ENCODE assay signal across 15 cellular contexts in genomic region chr7:38880454-38880853, GRCh38.
"Had no signal": no experiment of that assay in that cellular context is flagged by ENCODE, and none has a peak within 500 bp of the region (broad histone marks: within the 10 kb centered on the region; RNA-seq: fewer than 3 reads in every experiment).

No MANE protein-coding gene starts in this region.

- H3K27ac Mint-ChIP-seq: activated CD8-positive, alpha-beta memory T cell treated with anti-CD3 and anti-CD28 coated beads, Interleukin-2, amount 10 ng/mL, durations not matched to agents 7 days and 5 days; activated naive CD8-positive, alpha-beta T cell; T-helper 17 cell had no signal

- H3K27ac ChIP-seq: esophagus squamous epithelium, foreskin keratinocyte, heart right ventricle, left ventricle myocardium inferior, psoas muscle had no signal

- ATAC-seq: activated CD4-positive, CD25-positive, alpha-beta regulatory T cell treated with anti-CD3 and anti-CD28 coated beads, Interleukin-2, amount 50 U/mL, for 24 hours; activated CD8-positive, alpha-beta memory T cell treated with anti-CD3 and anti-CD28 coated beads, Interleukin-2, amount 10 ng/mL, durations not matched to agents 7 days and 5 days; activated T-cell treated with anti-CD3 and anti-CD28 coated beads, Interleukin-2, amount 50 U/mL, for 4 hours; foreskin keratinocyte; heart right ventricle; psoas muscle; sciatic nerve; stimulated activated naive CD8-positive, alpha-beta T cell treated with anti-CD3 and anti-CD28 coated beads, Interleukin-15, Interleukin-2, amounts not matched to agents 100 U/mL and 50 U/mL, for 24 hours; T-helper 17 cell had no signal

- H3K4me1 ChIP-seq: esophagus squamous epithelium, psoas muscle had no signal

- H3K36me3 ChIP-seq: esophagus squamous epithelium, heart right ventricle, left ventricle myocardium inferior had no signal

- H3K4me3 Mint-ChIP-seq: activated CD8-positive, alpha-beta memory T cell treated with anti-CD3 and anti-CD28 coated beads, Interleukin-2, amount 10 ng/mL, durations not matched to agents 7 days and 5 days; activated naive CD8-positive, alpha-beta T cell; activated T-cell treated with anti-CD3 and anti-CD28 coated beads, Interleukin-2, amount 50 U/mL, for 4 hours; T-helper 17 cell had no signal

- H3K9me3 ChIP-seq: esophagus squamous epithelium, heart right ventricle, psoas muscle had no signal

- H3K27me3 Mint-ChIP-seq: activated CD8-positive, alpha-beta memory T cell treated with anti-CD3 and anti-CD28 coated beads, Interleukin-2, amount 10 ng/mL, durations not matched to agents 7 days and 5 days; activated naive CD8-positive, alpha-beta T cell; T-helper 17 cell had no signal

- H3K4me3 ChIP-seq: esophagus squamous epithelium, heart right ventricle, left ventricle myocardium inferior, psoas muscle had no signal

- DNase-seq: activated CD8-positive, alpha-beta memory T cell treated with anti-CD3 and anti-CD28 coated beads, Interleukin-2, amount 10 ng/mL, durations not matched to agents 7 days and 5 days; activated effector memory CD4-positive, alpha-beta T cell treated with anti-CD3 and anti-CD28 coated beads, Interleukin-2, amount 50 U/mL, for 16 hours; activated T-cell treated with anti-CD3 and anti-CD28 coated beads, Interleukin-2, amount 50 U/mL, for 4 hours; esophagus squamous epithelium; foreskin keratinocyte; heart right ventricle; kidney; left ventricle myocardium inferior; psoas muscle; stimulated activated CD4-positive, alpha-beta T cell treated with anti-CD3 and anti-CD28 coated beads, Interleukin-12 subunit alpha, Interleukin-12 subunit beta, amount 100 ng/mL, for 4 hours; stimulated activated naive CD8-positive, alpha-beta T cell treated with anti-CD3 and anti-CD28 coated beads, Interleukin-15, Interleukin-2, amounts not matched to agents 100 U/mL and 50 U/mL, for 24 hours; T-helper 17 cell had no signal

- H3K27me3 ChIP-seq: esophagus squamous epithelium, foreskin keratinocyte, heart right ventricle had no signal

- H3K9me3 Mint-ChIP-seq: activated T-cell treated with anti-CD3 and anti-CD28 coated beads, Interleukin-2, amount 50 U/mL, for 4 hours had no signal
